Comparison of ENCODE assay signal across 8 cellular contexts in genomic region chr3:39107874-39108308, GRCh38. TPM values are rescaled to one million over a fixed set of nuclear protein-coding genes. Genes with fewer than 3 reads are reported as not detected.
A peak's percentile ranks its signal among the peaks of the same experiment; 100 is the strongest.
DNase-seq lines count a peak whose midpoint lies in the region; ATAC-seq and TF ChIP-seq lines count a peak whose summit lies in the region.

No MANE protein-coding gene starts in this region.

- WGBS in iPS DF 6.9 (ENCODE audit: insufficient coverage, insufficient read length) = no CpG with 5 or more reads among the region's 14 CpGs
- 1 to 2% (median 2%) methylated on average over 14 of the region's 14 CpGs for WGBS in spleen, 5 donors

- TF ChIP-seq POLR2A in spleen (IDR thresholded peaks at IDR 0.05) = no peak

- H3K4me3 ChIP-seq in iPS DF 6.9 (ENCODE audit: low read length) (peak overlapping the region; percentile 81), spleen (peak overlapping the region; percentile 74 to 97 (median 84))

- peaks cover 32% of the 10 kb centered on the region for H3K36me3 Mint-ChIP-seq in Calu3 (ENCODE audit: insufficient read depth, unreplicated experiment)
- H3K36me3 Mint-ChIP-seq in activated naive CD8-positive, alpha-beta T cell treated with anti-CD3 and anti-CD28 coated beads, Interleukin-2, amount 10 ng/mL, durations not matched to agents 7 days and 5 days = no peaks in the 10 kb centered on the region

- no peaks in the 10 kb centered on the region for H3K36me3 ChIP-seq in iPS DF 6.9 (ENCODE audit: control insufficient read depth, insufficient read depth, low read length)
- H3K36me3 ChIP-seq in spleen = peaks cover 0 to 32% (median 0%) of the 10 kb centered on the region in 6 donors

- H3K4me1 Mint-ChIP-seq in Calu3 (ENCODE audit: low read depth, unreplicated experiment) = peaks cover 42% of the 10 kb centered on the region
- peaks cover 39% of the 10 kb centered on the region for H3K4me1 Mint-ChIP-seq in activated naive CD8-positive, alpha-beta T cell treated with anti-CD3 and anti-CD28 coated beads, Interleukin-2, amount 10 ng/mL, durations not matched to agents 7 days and 5 days

- peak overlapping the region; percentile 92 for H3K4me3 Mint-ChIP-seq in Calu3 (ENCODE audit: low read depth, unreplicated experiment)
- peak overlapping the region; percentile 86 for H3K4me3 Mint-ChIP-seq in activated naive CD8-positive, alpha-beta T cell treated with anti-CD3 and anti-CD28 coated beads, Interleukin-2, amount 10 ng/mL, durations not matched to agents 7 days and 5 days

- BruUV-seq in Calu3 (replicated peaks; lab: Mats Ljungman, UMichigan) = no TSS peak

- no peaks in the 10 kb centered on the region; the same call in 1 of the 2 replicates for H3K4me1 ChIP-seq in iPS DF 6.9 (ENCODE audit: control insufficient read depth, insufficient read depth, low read length)
- H3K4me1 ChIP-seq in spleen = peaks cover 12 to 62% (median 51%) of the 10 kb centered on the region in 6 donors

- POLR2A ChIA-PET in activated naive CD8-positive, alpha-beta T cell treated with anti-CD3 and anti-CD28 coated beads, Interleukin-2, amount 10 ng/mL, durations not matched to agents 7 days and 5 days (lab: Charles Lee) = interaction anchor here (1.1 to 2.5 kb wide), 6 partner anchors 19 to 298 kb away, joined by 3 to 15 read pairs (median 6); partner anchors contain the start of gene RPSA

- intact Hi-C loops in Calu3 (cut with micrococcal nuclease; ENCODE audit: unreplicated experiment) = loop anchor here (1.0 to 2.0 kb wide), 2 partner anchors 17 to 43 kb away; no protein-coding TSS in a partner anchor
- intact Hi-C loops in spleen (cut with DNase I; ENCODE audit: low total_unique reads) = loop anchor here (10.0 kb wide), 1 partner anchor 187 kb away; no protein-coding TSS in a partner anchor

- no peaks in the 10 kb centered on the region for H3K27me3 Mint-ChIP-seq in Calu3 (ENCODE audit: unreplicated experiment)
- H3K27me3 Mint-ChIP-seq in activated naive CD8-positive, alpha-beta T cell treated with anti-CD3 and anti-CD28 coated beads, Interleukin-2, amount 10 ng/mL, durations not matched to agents 7 days and 5 days = peaks cover 43% of the 10 kb centered on the region

- CTCF ChIA-PET in Calu3 (lab: Charles Lee) = interaction anchor here (0.6 to 1.5 kb wide), 4 partner anchors 11 to 287 kb away, joined by 3 to 10 read pairs (median 4); no protein-coding TSS in a partner anchor

- ATAC-seq in HG03045 (IDR thresholded peaks at IDR 0.05; ENCODE audit: unreplicated experiment) (peak; percentile 23), GM18511 (IDR thresholded peaks at IDR 0.05; ENCODE audit: unreplicated experiment) (no peak)
- ATAC-seq in activated naive CD8-positive, alpha-beta T cell treated with anti-CD3 and anti-CD28 coated beads, Interleukin-2, amount 10 ng/mL, durations not matched to agents 7 days and 5 days (ENCODE audit: low read depth) = peak; percentile 4

- H3K27ac Mint-ChIP-seq in Calu3 (ENCODE audit: unreplicated experiment) = peak overlapping the region; percentile 73
- H3K27ac Mint-ChIP-seq in activated naive CD8-positive, alpha-beta T cell treated with anti-CD3 and anti-CD28 coated beads, Interleukin-2, amount 10 ng/mL, durations not matched to agents 7 days and 5 days = peak overlapping the region; percentile 87

- H3K27ac ChIP-seq in iPS DF 6.9 (ENCODE audit: low read length) (no peak overlapping the region), spleen (peak overlapping the region; percentile 82 to 94 (median 92))

- TF ChIP-seq CTCF in Calu3 (IDR thresholded peaks at IDR 0.05; ENCODE audit: unreplicated experiment) (no peak), spleen (IDR thresholded peaks at IDR 0.05 in 8 of 11, conservative IDR thresholded peaks at IDR 0.05 in 3 of 11) (no peak)

- H3K9me3 ChIP-seq in iPS DF 6.9 (ENCODE audit: control insufficient read depth, insufficient read depth, low read length) (no peaks in the 10 kb centered on the region), spleen (no peaks in the 10 kb centered on the region)

- DNase-seq in Calu3 (no peak), iPS DF 6.9 (ENCODE audit: low read depth, low spot score) (no peak), spleen (no peak), dedifferentiated amniotic fluid mesenchymal stem cell (ENCODE audit: extremely low spot score) (no peak), NCI-H345 (lab: John Stamatoyannopoulos, UW) (no peak)
- no peak for DNase-seq in activated naive CD8-positive, alpha-beta T cell treated with anti-CD3 and anti-CD28 coated beads, Interleukin-2, amount 10 ng/mL, durations not matched to agents 7 days and 5 days

- H3K9me3 Mint-ChIP-seq in Calu3 (ENCODE audit: low read depth, unreplicated experiment) = no peaks in the 10 kb centered on the region
- H3K9me3 Mint-ChIP-seq in activated naive CD8-positive, alpha-beta T cell treated with anti-CD3 and anti-CD28 coated beads, Interleukin-2, amount 10 ng/mL, durations not matched to agents 7 days and 5 days = no peaks in the 10 kb centered on the region

- H3K27me3 ChIP-seq in iPS DF 6.9 (ENCODE audit: control insufficient read depth, insufficient read depth, low read length) (no peaks in the 10 kb centered on the region), spleen (replicated peaks in 1 of 7) (no peaks in the 10 kb centered on the region)

RNA-seq across cellular contexts. Expression of gene TTC21A, which starts 0.4 kb away (rescaled TPM):
- total RNA-seq in Calu3 (2022) (8.1 and 9.1 TPM in 2 replicates), spleen (10 to 100 TPM; 11.6 to 17.5 (median 13.2) TPM)
- 1 to 10 TPM; 2.7 to 4.5 TPM for total RNA-seq in activated naive CD8-positive, alpha-beta T cell treated with anti-CD3 and anti-CD28 coated beads, Interleukin-2, amount 10 ng/mL, durations not matched to agents 7 days and 5 days
- 10 to 100 TPM; 15.2 to 34.3 (median 18.6) TPM for polyA plus RNA-seq in spleen

RNA-seq across cellular contexts. Expression of gene GORASP1, which starts 0.5 kb away (rescaled TPM):
- total RNA-seq in Calu3 (2022) (54.8 and 58.6 TPM in 2 replicates), spleen (10 to 100 TPM; 47.3 to 74.5 (median 65.5) TPM)
- total RNA-seq in activated naive CD8-positive, alpha-beta T cell treated with anti-CD3 and anti-CD28 coated beads, Interleukin-2, amount 10 ng/mL, durations not matched to agents 7 days and 5 days = 10 to 100 TPM; 25.1 to 28.1 TPM
- 10 to 100 TPM; 20.6 to 35.5 (median 26.3) TPM for polyA plus RNA-seq in spleen

RNA-seq across cellular contexts. Expression of gene CSRNP1, which starts 45.5 kb away (rescaled TPM):
- total RNA-seq in Calu3 (2022) (12.6 and 13.4 TPM in 2 replicates), spleen (10 to 100 TPM; 18.2 to 57.0 (median 34.6) TPM)
- 10 to 100 TPM; 15.8 to 16.5 TPM for total RNA-seq in activated naive CD8-positive, alpha-beta T cell treated with anti-CD3 and anti-CD28 coated beads, Interleukin-2, amount 10 ng/mL, durations not matched to agents 7 days and 5 days
- 10 to 100 TPM in 2 of 3 donors, 1 to 10 TPM in 1; 7.1 to 15.1 (median 10.2) TPM for polyA plus RNA-seq in spleen

RNA-seq across cellular contexts. Expression of gene WDR48, which starts 56.1 kb away (rescaled TPM):
- total RNA-seq in Calu3 (2022) (30.7 and 34.1 TPM in 2 replicates), spleen (10 to 100 TPM; 32.7 to 45.0 (median 36.9) TPM)
- total RNA-seq in activated naive CD8-positive, alpha-beta T cell treated with anti-CD3 and anti-CD28 coated beads, Interleukin-2, amount 10 ng/mL, durations not matched to agents 7 days and 5 days = 10 to 100 TPM; 38.5 to 39.4 TPM
- polyA plus RNA-seq in spleen = 10 to 100 TPM; 11.1 to 13.4 (median 12.7) TPM

RNA-seq across cellular contexts. Expression of gene SCN11A, which starts 56.1 kb away (rescaled TPM):
- 0.09 TPM in 1 of 2 replicates, not detected in the other for total RNA-seq in Calu3 (2022)
- total RNA-seq in activated naive CD8-positive, alpha-beta T cell treated with anti-CD3 and anti-CD28 coated beads, Interleukin-2, amount 10 ng/mL, durations not matched to agents 7 days and 5 days = under 1 TPM; 0.08 to 0.11 TPM
- 1 to 10 TPM in 6 of 7 donors, under 1 TPM in 1; 0.65 to 6.0 (median 3.4) TPM for total RNA-seq in spleen
- 1 to 10 TPM in 2 of 3 donors, under 1 TPM in 1; 0.26 to 2.6 (median 1.5) TPM for polyA plus RNA-seq in spleen
